ENCODE assay signal across 1 cellular context in genomic region chr5:141495456-141495811, GRCh38.
TF ChIP-seq lines count a peak whose summit lies in the region.

No MANE protein-coding gene starts in this region.

TF ChIP-seq in H1, 55 proteins besides CTCF, POLR2A, EP300 and RAD21:
- no peak for TF ChIP-seq GABPA (IDR thresholded peaks at IDR 0.05; ENCODE audit: borderline replicate concordance, insufficient read depth, low read length)
- no peak for TF ChIP-seq SP4 (IDR thresholded peaks at IDR 0.05; ENCODE audit: low read length)
- no peak for TF ChIP-seq SIN3A (conservative IDR thresholded peaks at IDR 0.05 in 1 of 2, IDR thresholded peaks at IDR 0.05 in 1 of 2; ENCODE audit: low read depth in 1 of 2, low read length in 2 of 2)
- no peak for TF ChIP-seq USF2 (IDR thresholded peaks at IDR 0.05; ENCODE audit: low read length)
- no peak for TF ChIP-seq YY1 (IDR thresholded peaks at IDR 0.05; ENCODE audit: low read depth, low read length)
- TF ChIP-seq ZNF274 (IDR thresholded peaks at IDR 0.05; ENCODE audit: borderline replicate concordance, extremely low read depth, low read length): no peak
- TF ChIP-seq KDM4A (IDR thresholded peaks at IDR 0.05; ENCODE audit: low read depth, low read length, severe bottlenecking): no peak
- no peak for TF ChIP-seq CBX8 (IDR thresholded peaks at IDR 0.05; ENCODE audit: borderline replicate concordance, low read depth, low read length)
- TF ChIP-seq CHD2 (IDR thresholded peaks at IDR 0.05; ENCODE audit: low read length): no peak
- TF ChIP-seq CREB1 (IDR thresholded peaks at IDR 0.05): no peak
- no peak for TF ChIP-seq RXRA (IDR thresholded peaks at IDR 0.05; ENCODE audit: insufficient read depth, low read depth, low read length)
- no peak for TF ChIP-seq SUZ12 (IDR thresholded peaks at IDR 0.05; ENCODE audit: low read length)
- no peak for TF ChIP-seq CBX5 (IDR thresholded peaks at IDR 0.05; ENCODE audit: low read depth, low read length)
- TF ChIP-seq EGR1 (IDR thresholded peaks at IDR 0.05; ENCODE audit: borderline replicate concordance, low read depth, low read length): no peak
- no peak for TF ChIP-seq SIX5 (IDR thresholded peaks at IDR 0.05; ENCODE audit: low read depth, low read length)
- TF ChIP-seq TCF12 (IDR thresholded peaks at IDR 0.05; ENCODE audit: low read depth, low read length): no peak
- TF ChIP-seq E2F6 (IDR thresholded peaks at IDR 0.05): no peak
